8 cellular contexts compared by ENCODE assay signal in genomic region chrX:38817004-38817703, GRCh38. TPM values are rescaled to one million over a fixed set of nuclear protein-coding genes. Genes with fewer than 3 reads are reported as not detected.
A peak's percentile ranks its signal among the peaks of the same experiment; 100 is the strongest.
DNase-seq lines count a peak whose midpoint lies in the region; TF ChIP-seq lines count a peak whose summit lies in the region.

No MANE protein-coding gene starts in this region.

- peak overlapping the region in 1 of 8 donors; percentile 82 for H3K27ac Mint-ChIP-seq in CD8-positive, alpha-beta memory T cell
- H3K27ac Mint-ChIP-seq in endodermal cell: no peak overlapping the region
- H3K27ac Mint-ChIP-seq in nephron progenitor cell: peak overlapping the region; percentile 56

- H3K4me3 Mint-ChIP-seq in CD8-positive, alpha-beta memory T cell: peak overlapping the region in 3 of 7 donors; percentile 39 to 68 (median 44)
- H3K4me3 Mint-ChIP-seq in endodermal cell: no peak overlapping the region
- H3K4me3 Mint-ChIP-seq in nephron progenitor cell: no peak overlapping the region

- peaks cover 48% of the 10 kb centered on the region for H3K4me1 ChIP-seq in CD8-positive, alpha-beta memory T cell (ENCODE audit: insufficient read depth, low read length)
- H3K4me1 ChIP-seq in endodermal cell (ENCODE audit: control insufficient read depth, insufficient read depth, low read length): no peaks in the 10 kb centered on the region

- H3K9ac ChIP-seq in endodermal cell (ENCODE audit: extremely low read depth, low read length, poor library complexity, severe bottlenecking): no peak overlapping the region

- no peaks in the 10 kb centered on the region for H3K9me3 Mint-ChIP-seq in CD8-positive, alpha-beta memory T cell
- H3K9me3 Mint-ChIP-seq in endodermal cell (peaks cover 36% of the 10 kb centered on the region), nephron progenitor cell (peaks cover 37% of the 10 kb centered on the region)

- 100% methylated on average over 1 of the region's 2 CpGs; no CpG with 5 or more reads in 1 of the 2 experiments for WGBS in endodermal cell (ENCODE audit: insufficient coverage in 1 of 2, insufficient read length in 1 of 2), 2 experiments

- no peaks in the 10 kb centered on the region for H3K27me3 ChIP-seq in CD8-positive, alpha-beta memory T cell (ENCODE audit: insufficient read depth, low read length, poor library complexity, severe bottlenecking)
- H3K27me3 ChIP-seq in endodermal cell (ENCODE audit: control insufficient read depth, insufficient read depth, low read length, poor library complexity, severe bottlenecking): no peaks in the 10 kb centered on the region

- H3K36me3 ChIP-seq in CD8-positive, alpha-beta memory T cell (ENCODE audit: insufficient read depth, low read length): no peaks in the 10 kb centered on the region
- no peaks in the 10 kb centered on the region for H3K36me3 ChIP-seq in endodermal cell (ENCODE audit: control insufficient read depth, insufficient read depth, low read length)

- H3K27me3 Mint-ChIP-seq in CD8-positive, alpha-beta memory T cell: peaks cover 0 to 3% of the 10 kb centered on the region in 2 donors
- no peaks in the 10 kb centered on the region for H3K27me3 Mint-ChIP-seq in endodermal cell (ENCODE audit: insufficient read depth)
- no peaks in the 10 kb centered on the region for H3K27me3 Mint-ChIP-seq in nephron progenitor cell (ENCODE audit: low read depth, poor library complexity)

- CTCF ChIA-PET in CD8-positive, alpha-beta memory T cell (lab: Charles Lee): interaction anchor here (1.0 kb wide), 1 partner anchor 18 kb away, joined by 3 read pairs; no protein-coding TSS in a partner anchor

- no peak overlapping the region for H3K4me3 ChIP-seq in CD8-positive, alpha-beta memory T cell (ENCODE audit: low read length)
- H3K4me3 ChIP-seq in endodermal cell (ENCODE audit: low read length): no peak overlapping the region

- no peaks in the 10 kb centered on the region for H3K9me3 ChIP-seq in CD8-positive, alpha-beta memory T cell (ENCODE audit: low read length)
- no peaks in the 10 kb centered on the region for H3K9me3 ChIP-seq in endodermal cell (ENCODE audit: control insufficient read depth, low read length)

- POLR2A ChIA-PET in CD8-positive, alpha-beta memory T cell (lab: Charles Lee): interaction anchor here (1.1 to 1.7 kb wide), 3 partner anchors 9 to 13 kb away, joined by 3 to 9 read pairs (median 3); no protein-coding TSS in a partner anchor

- DNase-seq in CD8-positive, alpha-beta memory T cell: peak in 1 of 5 donors; percentile 47
- DNase-seq in M059J (ENCODE audit: low read depth): peak; percentile 64
- peak; percentile 57 for DNase-seq in endodermal cell
- peak; percentile 3 for DNase-seq in nephron progenitor cell
- DNase-seq in NCI-H187 (lab: John Stamatoyannopoulos, UW): no peak
- no peak for DNase-seq in effector CD8-positive, alpha-beta T cell (lab: John Stamatoyannopoulos, UW)
- DNase-seq in NK-92 treated with Interleukin-12 subunit alpha and Interleukin-12 subunit beta, amount 100 ng/mL, for 24 hours (lab: John Stamatoyannopoulos, UW): no peak
- DNase-seq in stimulated activated CD8-positive, alpha-beta memory T cell treated with anti-CD3 and anti-CD28 coated beads, Interleukin-4, amount 100 ng/mL, for 48 hours: no peak

- TF ChIP-seq CTCF in endodermal cell (conservative IDR thresholded peaks at IDR 0.05): no peak
- no peak for TF ChIP-seq CTCF in nephron progenitor cell (IDR thresholded peaks at IDR 0.05)

- H3K36me3 Mint-ChIP-seq in CD8-positive, alpha-beta memory T cell: peaks cover 0 to 8% (median 0%) of the 10 kb centered on the region in 3 donors
- H3K36me3 Mint-ChIP-seq in endodermal cell (ENCODE audit: low read depth): no peaks in the 10 kb centered on the region
- peaks cover 2% of the 10 kb centered on the region for H3K36me3 Mint-ChIP-seq in nephron progenitor cell (ENCODE audit: low read depth)

- peak overlapping the region; percentile 51 for H3K27ac ChIP-seq in CD8-positive, alpha-beta memory T cell (ENCODE audit: low read depth, low read length)
- no peak overlapping the region for H3K27ac ChIP-seq in endodermal cell (ENCODE audit: low read depth, low read length)

- peaks cover 10 to 21% (median 12%) of the 10 kb centered on the region in 3 donors for H3K4me1 Mint-ChIP-seq in CD8-positive, alpha-beta memory T cell
- peaks cover 2% of the 10 kb centered on the region for H3K4me1 Mint-ChIP-seq in endodermal cell
- no peaks in the 10 kb centered on the region for H3K4me1 Mint-ChIP-seq in nephron progenitor cell

RNA-seq across cellular contexts. Expression of gene MID1IP1, which starts 15.9 kb away (rescaled TPM):
- 10 to 100 TPM; 69.9 to 73.6 TPM for total RNA-seq in CD8-positive, alpha-beta memory T cell
- 20.8 TPM for polyA plus RNA-seq in CD8-positive, alpha-beta memory T cell
- 46.7 and 62.4 TPM in 2 replicates for total RNA-seq in M059J (2014; rRNA removed; shearing (Covaris generic))
- total RNA-seq in endodermal cell: 100 to 1,000 TPM in 1 of 2 donors, 10 to 100 TPM in 1; 73.2 to 125 TPM
- polyA plus RNA-seq in endodermal cell (2013, experiment 1 of 2): 60.3 TPM
- 58.0 TPM for polyA plus RNA-seq in endodermal cell (2013, experiment 2 of 2)

Comparison
In these comparisons a context has a peak if more than half of its experiments do, and no peak if none do; other contexts are left out.
1. DNase-seq: peak in M059J (single experiment), endodermal cell (single experiment) and nephron progenitor cell (single experiment); none in NCI-H187 (0 of 2), effector CD8-positive, alpha-beta T cell (single experiment), NK-92 treated with Interleukin-12 subunit alpha and Interleukin-12 subunit beta, amount 100 ng/mL, for 24 hours (single experiment) and stimulated activated CD8-positive, alpha-beta memory T cell treated with anti-CD3 and anti-CD28 coated beads, Interleukin-4, amount 100 ng/mL, for 48 hours (single experiment).